ENCODE assay signal across 13 cellular contexts in genomic region chr16:50160495-50161164, GRCh38. TPM values are rescaled to one million over a fixed set of nuclear protein-coding genes. Genes with fewer than 3 reads are reported as not detected.
DNase-seq lines count a peak whose midpoint lies in the region; ATAC-seq and TF ChIP-seq lines count a peak whose summit lies in the region.
"Had no signal": no experiment of that assay in that cellular context is flagged by ENCODE, and none has a peak within 500 bp of the region (broad histone marks: within the 10 kb centered on the region; RNA-seq: fewer than 3 reads in every experiment).

No MANE protein-coding gene starts in this region.

- TF ChIP-seq CTCF in choroid plexus epithelial cell (conservative IDR thresholded peaks at IDR 0.05; ENCODE audit: low read depth, low read length) = no peak

- peak overlapping the region; percentile 34 for H3K4me3 Mint-ChIP-seq in natural killer cell treated with Interleukin-12 subunit alpha and Interleukin-12 subunit beta and Interleukin-15 and Interleukin-18, amount 100 ng/mL, for 72 hours

- H3K4me3 ChIP-seq in choroid plexus epithelial cell (ENCODE audit: low read depth, low read length) = no peak overlapping the region
- no peak overlapping the region for H3K4me3 ChIP-seq in aorta (ENCODE audit: low read length in 2 of 2)
- H3K4me3 ChIP-seq: suprapubic skin had no signal

- H3K9me3 ChIP-seq in aorta (ENCODE audit: control insufficient read depth, low read length) = no peaks in the 10 kb centered on the region
- H3K9me3 ChIP-seq: suprapubic skin had no signal

- no peaks in the 10 kb centered on the region for H3K9me3 Mint-ChIP-seq in natural killer cell treated with Interleukin-12 subunit alpha and Interleukin-12 subunit beta and Interleukin-15 and Interleukin-18, amount 100 ng/mL, for 72 hours

- peaks cover 0 to 3% of the 10 kb centered on the region in 2 donors for H3K4me1 ChIP-seq in aorta (ENCODE audit: control insufficient read depth in 1 of 2, insufficient read depth in 2 of 2, low read length in 2 of 2)

- no peaks in the 10 kb centered on the region for H3K27me3 Mint-ChIP-seq in natural killer cell treated with Interleukin-12 subunit alpha and Interleukin-12 subunit beta and Interleukin-15 and Interleukin-18, amount 100 ng/mL, for 72 hours

- DNase-seq in DMS 273 (lab: John Stamatoyannopoulos, UW; ENCODE audit: unreplicated experiment) = peak; percentile 85
- DNase-seq in NCI-H2171 (lab: John Stamatoyannopoulos, UW) = peak; percentile 47
- DNase-seq in choroid plexus epithelial cell (ENCODE audit: low read depth) = peak; percentile 49
- DNase-seq in natural killer cell treated with Interleukin-12 subunit alpha and Interleukin-12 subunit beta and Interleukin-15 and Interleukin-18, amount 100 ng/mL, for 72 hours (ENCODE audit: low spot score) = no peak
- DNase-seq in SIG-M5 treated with dmso at 0.1 percent for 504 hours (lab: John Stamatoyannopoulos, UW; ENCODE audit: unreplicated experiment) = no peak
- DNase-seq in aorta = no peak
- DNase-seq: NCI-H1694 treated with DMSO at 0.1 percent for 48 hours; occipital lobe; stimulated activated CD4-positive, alpha-beta T cell treated with anti-CD3 and anti-CD28 coated beads, Interleukin-2, amount 100 ng/mL, for 48 hours; WERI-Rb-1 had no signal

- intact Hi-C loops in aorta (cut with DNase I) = no loop called here

- peak; percentile 55 to 59 for ATAC-seq in natural killer cell treated with Interleukin-12 subunit alpha and Interleukin-12 subunit beta and Interleukin-15 and Interleukin-18, amount 100 ng/mL, for 72 hours
- ATAC-seq in aorta (ENCODE audit: low FRiP score) (no peak), HG03196 (IDR thresholded peaks at IDR 0.05; ENCODE audit: unreplicated experiment) (no peak), HG02610 (IDR thresholded peaks at IDR 0.05; ENCODE audit: unreplicated experiment) (no peak)

- no peaks in the 10 kb centered on the region for H3K36me3 Mint-ChIP-seq in natural killer cell treated with Interleukin-12 subunit alpha and Interleukin-12 subunit beta and Interleukin-15 and Interleukin-18, amount 100 ng/mL, for 72 hours

- peak overlapping the region in 1 of 2 donors; percentile 43 for H3K27ac Mint-ChIP-seq in natural killer cell treated with Interleukin-12 subunit alpha and Interleukin-12 subunit beta and Interleukin-15 and Interleukin-18, amount 100 ng/mL, for 72 hours

- peak overlapping the region in 1 of 2 donors; percentile 3 for H3K27ac ChIP-seq in aorta (ENCODE audit: low read depth in 1 of 2, low read length in 2 of 2)
- H3K27ac ChIP-seq: suprapubic skin, WERI-Rb-1 had no signal

- no peaks in the 10 kb centered on the region for H3K36me3 ChIP-seq in aorta (ENCODE audit: control insufficient read depth in 1 of 2, insufficient read depth in 2 of 2, low read length in 1 of 2)

- H3K4me1 Mint-ChIP-seq in natural killer cell treated with Interleukin-12 subunit alpha and Interleukin-12 subunit beta and Interleukin-15 and Interleukin-18, amount 100 ng/mL, for 72 hours (ENCODE audit: low read depth in 2 of 2) = peaks cover 29 to 53% of the 10 kb centered on the region in 2 donors

- H3K27me3 ChIP-seq in aorta (ENCODE audit: control insufficient read depth in 1 of 2, insufficient read depth in 2 of 2, low read length in 1 of 2) = no peaks in the 10 kb centered on the region
- H3K27me3 ChIP-seq: suprapubic skin had no signal

- 52 to 65% methylated on average over 4 of the region's 4 CpGs for WGBS in aorta, 2 donors

RNA-seq across cellular contexts. Expression of gene TENT4B, which starts 7.5 kb away (rescaled TPM):
- total RNA-seq in natural killer cell treated with Interleukin-12 subunit alpha and Interleukin-12 subunit beta and Interleukin-15 and Interleukin-18, amount 100 ng/mL, for 72 hours = 10 to 100 TPM; 13.1 to 17.5 TPM
- 10 to 100 TPM; 13.2 to 13.9 TPM for total RNA-seq in aorta
- 1 to 10 TPM; 4.5 to 6.5 TPM for polyA plus RNA-seq in aorta

Comparison
In these comparisons a context has a peak if more than half of its experiments do, and no peak if none do; other contexts are left out.
1. DNase-seq: peak in DMS 273 (single experiment), NCI-H2171 (single experiment) and choroid plexus epithelial cell (single experiment); none in natural killer cell treated with Interleukin-12 subunit alpha and Interleukin-12 subunit beta and Interleukin-15 and Interleukin-18, amount 100 ng/mL, for 72 hours (single experiment), SIG-M5 treated with dmso at 0.1 percent for 504 hours (single experiment) and aorta (0 of 2).
2. ATAC-seq: peak in natural killer cell treated with Interleukin-12 subunit alpha and Interleukin-12 subunit beta and Interleukin-15 and Interleukin-18, amount 100 ng/mL, for 72 hours (2 of 2); none in aorta (single experiment), HG03196 (single experiment) and HG02610 (single experiment).